1 cellular context compared by ENCODE assay signal in genomic region chr16:54194008-54194731, GRCh38.
TF ChIP-seq lines count a peak whose summit lies in the region.

No MANE protein-coding gene starts in this region.

TF ChIP-seq in GM12878, 131 proteins besides CTCF, POLR2A, EP300 and RAD21 (continued from another document):
- TF ChIP-seq, protein P1, sequence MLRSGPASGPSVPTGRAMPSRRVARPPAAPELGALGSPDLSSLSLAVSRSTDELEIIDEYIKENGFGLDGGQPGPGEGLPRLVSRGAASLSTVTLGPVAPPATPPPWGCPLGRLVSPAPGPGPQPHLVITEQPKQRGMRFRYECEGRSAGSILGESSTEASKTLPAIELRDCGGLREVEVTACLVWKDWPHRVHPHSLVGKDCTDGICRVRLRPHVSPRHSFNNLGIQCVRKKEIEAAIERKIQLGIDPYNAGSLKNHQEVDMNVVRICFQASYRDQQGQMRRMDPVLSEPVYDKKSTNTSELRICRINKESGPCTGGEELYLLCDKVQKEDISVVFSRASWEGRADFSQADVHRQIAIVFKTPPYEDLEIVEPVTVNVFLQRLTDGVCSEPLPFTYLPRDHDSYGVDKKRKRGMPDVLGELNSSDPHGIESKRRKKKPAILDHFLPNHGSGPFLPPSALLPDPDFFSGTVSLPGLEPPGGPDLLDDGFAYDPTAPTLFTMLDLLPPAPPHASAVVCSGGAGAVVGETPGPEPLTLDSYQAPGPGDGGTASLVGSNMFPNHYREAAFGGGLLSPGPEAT (IDR thresholded peaks at IDR 0.05; ENCODE audit: low read depth) = no peak
- no peak for TF ChIP-seq CHD4 (IDR thresholded peaks at IDR 0.05)
- no peak for TF ChIP-seq ATF2 (IDR thresholded peaks at IDR 0.05; ENCODE audit: low read length)
- TF ChIP-seq SUPT20H (IDR thresholded peaks at IDR 0.05; ENCODE audit: borderline replicate concordance, control insufficient read depth, low read depth, low read length) = no peak
- no peak for TF ChIP-seq TCF12 (IDR thresholded peaks at IDR 0.05; ENCODE audit: low read depth, low read length)
- TF ChIP-seq USF2 (IDR thresholded peaks at IDR 0.05; ENCODE audit: borderline replicate concordance, low read depth, low read length) = no peak
